ENCODE assay signal across 8 cellular contexts in genomic region chr3:152331018-152331541, GRCh38.
DNase-seq lines count a peak whose midpoint lies in the region; ATAC-seq, FAIRE-seq and TF ChIP-seq lines count a peak whose summit lies in the region.

No MANE protein-coding gene starts in this region.

- peaks cover 8% of the 10 kb centered on the region; the same call in 1 of the 2 replicates for H4K20me1 ChIP-seq in K562 (replicated peaks; ENCODE audit: control insufficient read depth, insufficient read depth, low read length)

- no peaks in the 10 kb centered on the region for H3K9me1 ChIP-seq in K562 (ENCODE audit: control insufficient read depth, insufficient read depth, low read length)

- no peak for FAIRE-seq in K562 (lab: Jason Lieb, UNC)

- WGBS in K562 (ENCODE audit: insufficient coverage, low coverage, missing lambda C conversion rate), result 8% methylated on average over 2 of the region's 2 CpGs
- 1 to 5% methylated on average over 2 of the region's 2 CpGs for WGBS in aorta, 2 donors

- H3K27me3 Mint-ChIP-seq in activated naive CD4-positive, alpha-beta T cell treated with anti-CD3 and anti-CD28 coated beads, Interleukin-2, amount 50 U/mL, for 24 hours, result no peaks in the 10 kb centered on the region

- BruUV-seq in K562 (replicated peaks; lab: Mats Ljungman, UMichigan), result no TSS peak

- H3K9ac ChIP-seq in K562 (ENCODE audit: insufficient read depth in 1 of 2, low read depth in 2 of 2, low read length in 2 of 2), result peak overlapping the region in 1 of 2 experiments; percentile 40; a peak in 2 of 4 replicates

- H3K4me3 Mint-ChIP-seq in activated naive CD4-positive, alpha-beta T cell treated with anti-CD3 and anti-CD28 coated beads, Interleukin-2, amount 50 U/mL, for 24 hours, result peak overlapping the region; percentile 56

- H3K9me3 Mint-ChIP-seq in activated naive CD4-positive, alpha-beta T cell treated with anti-CD3 and anti-CD28 coated beads, Interleukin-2, amount 50 U/mL, for 24 hours, result no peaks in the 10 kb centered on the region

- peak overlapping the region; percentile 91 for H3K27ac Mint-ChIP-seq in activated naive CD4-positive, alpha-beta T cell treated with anti-CD3 and anti-CD28 coated beads, Interleukin-2, amount 50 U/mL, for 24 hours

- intact Hi-C loops in K562 (cut with micrococcal nuclease), result no loop called here
- intact Hi-C loops in left lung (cut with DNase I), result loop anchor here in 1 of 2 donors (10.0 kb wide), 1 partner anchor 54 kb away; no protein-coding TSS in a partner anchor
- intact Hi-C loops in aorta (cut with DNase I), result loop anchor here (5.0 to 10.0 kb wide), 3 partner anchors 54 to 134 kb away; no protein-coding TSS in a partner anchor

- H3K27ac ChIP-seq in K562 (ENCODE audit: extremely low read depth, low read depth, low read length) (peak overlapping the region; percentile 83), left lung (peak overlapping the region; percentile 63 to 70), aorta (ENCODE audit: low read depth in 1 of 2, low read length in 2 of 2) (peak overlapping the region; percentile 54 to 95)

- TF ChIP-seq EP300 in K562 (IDR thresholded peaks at IDR 0.05; ENCODE audit: low read length), result peak; percentile 45; the same call in 1 of the 2 replicates

- no peak overlapping the region for H2AFZ ChIP-seq in K562 (ENCODE audit: low read depth, low read length)

- peak overlapping the region; percentile 56 for H3K4me2 ChIP-seq in K562 (ENCODE audit: insufficient read depth, low read length)

- DNase-seq in activated naive CD4-positive, alpha-beta T cell (lab: John Stamatoyannopoulos, UW), result no peak
- DNase-seq in K562 (ENCODE audit: extremely low read depth in 1 of 4, low spot score in 3 of 4), result peak in 1 of 4 experiments; percentile 51
- DNase-seq in left lung, result no peak
- DNase-seq in aorta, result peak in 1 of 2 donors; percentile 43
- no peak for DNase-seq in globus pallidus (ENCODE audit: low spot score)
- DNase-seq in NCI-H2107 treated with DMSO at 0.1 percent for 48 hours (lab: John Stamatoyannopoulos, UW; ENCODE audit: unreplicated experiment), result no peak
- DNase-seq in NCI-H1105 treated with DMSO at 0.1 percent for 48 hours (lab: John Stamatoyannopoulos, UW), result no peak

- in situ Hi-C loops in K562 (cut with MboI), result no loop called here

- H3K4me3 ChIP-seq in K562 (no peak overlapping the region), left lung (no peak overlapping the region), aorta (ENCODE audit: low read length in 2 of 2) (no peak overlapping the region)

- peaks cover 67% of the 10 kb centered on the region for H3K36me3 ChIP-seq in K562 (ENCODE audit: control insufficient read depth, insufficient read depth, low read length)
- peaks cover 0 to 11% of the 10 kb centered on the region in 2 donors for H3K36me3 ChIP-seq in left lung
- peaks cover 0 to 3% of the 10 kb centered on the region in 2 donors for H3K36me3 ChIP-seq in aorta (ENCODE audit: control insufficient read depth in 1 of 2, insufficient read depth in 2 of 2, low read length in 1 of 2)

- H3K4me1 ChIP-seq in K562 (replicated peaks in 1 of 2; ENCODE audit: control insufficient read depth in 2 of 2, insufficient read depth in 2 of 2, low read length in 2 of 2) (peaks cover 22 to 30% of the 10 kb centered on the region in 2 experiments), left lung (peaks cover 42 to 92% of the 10 kb centered on the region in 2 donors), aorta (ENCODE audit: control insufficient read depth in 1 of 2, insufficient read depth in 2 of 2, low read length in 2 of 2) (peaks cover 2% of the 10 kb centered on the region in 2 donors)

- no peak for TF ChIP-seq RAD21 in K562 (CRISPR knock-in tag; conservative IDR thresholded peaks at IDR 0.05 in 1 of 2, IDR thresholded peaks at IDR 0.05 in 1 of 2)

- H3K9me3 ChIP-seq in K562 (replicated peaks; ENCODE audit: control insufficient read depth, insufficient read depth, low read depth, low read length) (no peaks in the 10 kb centered on the region; the same call in 1 of the 2 replicates), left lung (no peaks in the 10 kb centered on the region), aorta (ENCODE audit: control insufficient read depth, low read length) (no peaks in the 10 kb centered on the region)

- H3K27me3 ChIP-seq in K562 (ENCODE audit: control insufficient read depth in 2 of 2, insufficient read depth in 2 of 2, low read length in 2 of 2) (no peaks in the 10 kb centered on the region), left lung (no peaks in the 10 kb centered on the region), aorta (ENCODE audit: control insufficient read depth in 1 of 2, insufficient read depth in 2 of 2, low read length in 1 of 2) (no peaks in the 10 kb centered on the region)

- H3K36me3 Mint-ChIP-seq in activated naive CD4-positive, alpha-beta T cell treated with anti-CD3 and anti-CD28 coated beads, Interleukin-2, amount 50 U/mL, for 24 hours, result peaks cover 18% of the 10 kb centered on the region

- peak; percentile 23 for ATAC-seq in K562
- peak; percentile 51 for ATAC-seq in left lung
- ATAC-seq in aorta (ENCODE audit: low FRiP score), result peak; percentile 80

- TF ChIP-seq CTCF in K562 (IDR thresholded peaks at IDR 0.05 in 2 of 3, conservative IDR thresholded peaks at IDR 0.05 in 1 of 3; ENCODE audit: insufficient read depth in 2 of 3, low read depth in 1 of 3, low read length in 3 of 3) (no peak), left lung (IDR thresholded peaks at IDR 0.05) (no peak)

- CTCF ChIA-PET in K562 (lab: Yijun Ruan, JAX; ENCODE audit: low intra/inter-chr PET ratio), result no interaction called here

- H3K4me1 Mint-ChIP-seq in activated naive CD4-positive, alpha-beta T cell treated with anti-CD3 and anti-CD28 coated beads, Interleukin-2, amount 50 U/mL, for 24 hours, result peaks cover 91% of the 10 kb centered on the region

- H3K79me2 ChIP-seq in K562 (ENCODE audit: control insufficient read depth, insufficient read depth, low read length), result peaks cover 99% of the 10 kb centered on the region

- POLR2A ChIA-PET in K562 (lab: Yijun Ruan, JAX), result interaction anchor here (0.6 to 1.2 kb wide), 3 partner anchors 15 to 139 kb away, joined by 3 to 4 read pairs (median 4); no protein-coding TSS in a partner anchor

- TF ChIP-seq POLR2A in K562 (conservative IDR thresholded peaks at IDR 0.05), result peak; percentile 35; the same call in 1 of the 2 replicates

TF ChIP-seq in K562, 482 proteins besides CTCF, POLR2A, EP300 and RAD21 (continues in another document):
- TF ChIP-seq ZNF316 (IDR thresholded peaks at IDR 0.05) (peak; percentile 50), CC2D1A (IDR thresholded peaks at IDR 0.05) (peak; percentile 66), GABPA (tag; conservative IDR thresholded peaks at IDR 0.05; ENCODE audit: low read depth) (0 out of 2 replicates have a peak, but pooled peaks have one; percentile 26), ASH1L (IDR thresholded peaks at IDR 0.05; ENCODE audit: borderline replicate concordance, low read depth, partially characterized antibody) (peak; percentile 34), KHSRP (IDR thresholded peaks at IDR 0.05) (no peak), SMARCE1 (IDR thresholded peaks at IDR 0.05) (peak; percentile 79), ZBTB5 (IDR thresholded peaks at IDR 0.05) (peak; percentile 60; the same call in 1 of the 2 replicates)
- TF ChIP-seq, protein P1, sequence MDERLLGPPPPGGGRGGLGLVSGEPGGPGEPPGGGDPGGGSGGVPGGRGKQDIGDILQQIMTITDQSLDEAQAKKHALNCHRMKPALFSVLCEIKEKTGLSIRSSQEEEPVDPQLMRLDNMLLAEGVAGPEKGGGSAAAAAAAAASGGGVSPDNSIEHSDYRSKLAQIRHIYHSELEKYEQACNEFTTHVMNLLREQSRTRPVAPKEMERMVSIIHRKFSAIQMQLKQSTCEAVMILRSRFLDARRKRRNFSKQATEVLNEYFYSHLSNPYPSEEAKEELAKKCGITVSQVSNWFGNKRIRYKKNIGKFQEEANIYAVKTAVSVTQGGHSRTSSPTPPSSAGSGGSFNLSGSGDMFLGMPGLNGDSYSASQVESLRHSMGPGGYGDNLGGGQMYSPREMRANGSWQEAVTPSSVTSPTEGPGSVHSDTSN (CRISPR knock-in tag; IDR thresholded peaks at IDR 0.05; ENCODE audit: low read depth), result no peak
- TF ChIP-seq, protein P1 (tag; conservative IDR thresholded peaks at IDR 0.05; ENCODE audit: low read depth), result 0 out of 2 replicates have a peak, but pooled peaks have one; percentile 13
- TF ChIP-seq, protein P2, sequence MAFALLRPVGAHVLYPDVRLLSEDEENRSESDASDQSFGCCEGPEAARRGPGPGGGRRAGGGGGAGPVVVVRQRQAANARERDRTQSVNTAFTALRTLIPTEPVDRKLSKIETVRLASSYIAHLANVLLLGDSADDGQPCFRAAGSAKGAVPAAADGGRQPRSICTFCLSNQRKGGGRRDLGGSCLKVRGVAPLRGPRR (CRISPR knock-in tag; IDR thresholded peaks at IDR 0.05), result no peak
- TF ChIP-seq, protein P3, sequence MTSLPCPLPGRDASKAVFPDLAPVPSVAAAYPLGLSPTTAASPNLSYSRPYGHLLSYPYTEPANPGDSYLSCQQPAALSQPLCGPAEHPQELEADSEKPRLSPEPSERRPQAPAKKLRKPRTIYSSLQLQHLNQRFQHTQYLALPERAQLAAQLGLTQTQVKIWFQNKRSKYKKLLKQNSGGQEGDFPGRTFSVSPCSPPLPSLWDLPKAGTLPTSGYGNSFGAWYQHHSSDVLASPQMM (CRISPR knock-in tag; IDR thresholded peaks at IDR 0.05), result no peak

Comparison
In these comparisons a context has a peak if more than half of its experiments do, and no peak if none do; other contexts are left out.
1. ATAC-seq: peak in every context shown above with its lines; median percentile 80 in aorta; 51 in left lung; 23 in K562.